17 cellular contexts compared by ENCODE assay signal in genomic region chr5:178732281-178732680, GRCh38. TPM values are rescaled to one million over a fixed set of nuclear protein-coding genes. Genes with fewer than 3 reads are reported as not detected.
DNase-seq lines count a peak whose midpoint lies in the region; ATAC-seq and TF ChIP-seq lines count a peak whose summit lies in the region.
"Had no signal": no experiment of that assay in that cellular context is flagged by ENCODE, and none has a peak within 500 bp of the region (broad histone marks: within the 10 kb centered on the region; RNA-seq: fewer than 3 reads in every experiment).

No MANE protein-coding gene starts in this region.

- no peaks in the 10 kb centered on the region for H3K79me1 ChIP-seq in neuronal stem cell (ENCODE audit: low read depth, low read length)

- H3K27me3 Mint-ChIP-seq in CD14-positive monocyte (ENCODE audit: low read depth in 3 of 3) (peaks cover 0 to 2% (median 1%) of the 10 kb centered on the region in 3 donors), IgD-negative memory B cell (peaks cover 1% of the 10 kb centered on the region)
- no peaks in the 10 kb centered on the region for H3K27me3 Mint-ChIP-seq in stimulated activated naive CD8-positive, alpha-beta T cell treated with anti-CD3 and anti-CD28 coated beads, Interleukin-15, amount 100 ng/mL, for 72 hours

- no peak overlapping the region for H2BK12ac ChIP-seq in neuronal stem cell (ENCODE audit: low read length)

- H2BK5ac ChIP-seq in neuronal stem cell (ENCODE audit: low read length) = no peak overlapping the region

- H3K9me3 ChIP-seq in neutrophil (no peaks in the 10 kb centered on the region), neuronal stem cell (replicated peaks in 1 of 2; ENCODE audit: control insufficient read depth in 2 of 2, insufficient read depth in 1 of 2, low read depth in 1 of 2, low read length in 2 of 2) (peaks cover 3 to 12% of the 10 kb centered on the region in 2 donors)

- peaks cover 10% of the 10 kb centered on the region for H3K36me3 ChIP-seq in neutrophil
- peaks cover 4 to 9% of the 10 kb centered on the region in 2 donors for H3K36me3 ChIP-seq in neuronal stem cell (replicated peaks in 1 of 2; ENCODE audit: control insufficient read depth in 2 of 2, insufficient read depth in 2 of 2, low read length in 2 of 2)

- H3K14ac ChIP-seq in neuronal stem cell (ENCODE audit: low read length) = no peak overlapping the region

- no peak overlapping the region for H4K8ac ChIP-seq in neuronal stem cell (ENCODE audit: low read depth, low read length)

- no peak overlapping the region for H2BK15ac ChIP-seq in neuronal stem cell (ENCODE audit: low read length)

- H3K23ac ChIP-seq in neuronal stem cell (ENCODE audit: low read depth, low read length, poor library complexity) = no peak overlapping the region

- no peak overlapping the region for H3K4me2 ChIP-seq in neuronal stem cell (ENCODE audit: insufficient read depth, low read length, poor library complexity, severe bottlenecking)
- H3K4me2 ChIP-seq: A549 had no signal

- H3K9me3 Mint-ChIP-seq in CD14-positive monocyte (peaks cover 7 to 24% (median 17%) of the 10 kb centered on the region in 7 donors), IgD-negative memory B cell (peaks cover 2 to 8% (median 3%) of the 10 kb centered on the region in 3 donors)
- H3K9me3 Mint-ChIP-seq in stimulated activated naive CD8-positive, alpha-beta T cell treated with anti-CD3 and anti-CD28 coated beads, Interleukin-15, amount 100 ng/mL, for 72 hours = peaks cover 4 to 7% of the 10 kb centered on the region in 2 donors

- H3K36me3 Mint-ChIP-seq in CD14-positive monocyte (peaks cover 2 to 4% of the 10 kb centered on the region in 2 donors), IgD-negative memory B cell (peaks cover 4% of the 10 kb centered on the region)

- no CpG with 5 or more reads among the region's 3 CpGs for WGBS in neuronal stem cell (ENCODE audit: extremely low coverage in 2 of 2, insufficient read length in 2 of 2, insufficient replicate concordance in 1 of 2), 2 donors

- H3K4me1 ChIP-seq in neutrophil (ENCODE audit: control insufficient read depth in 1 of 2, insufficient read depth in 1 of 2, low read depth in 1 of 2, low read length in 1 of 2) = peaks cover 24 to 30% of the 10 kb centered on the region in 2 experiments
- H3K4me1 ChIP-seq in neuronal stem cell (ENCODE audit: control insufficient read depth in 2 of 2, insufficient read depth in 1 of 2, low read depth in 1 of 2, low read length in 2 of 2) = peaks cover 0 to 2% of the 10 kb centered on the region in 2 donors
- H3K4me1 ChIP-seq: A549 had no signal

- TF ChIP-seq CTCF in CD14-positive monocyte (IDR thresholded peaks at IDR 0.05) = no peak
- no peak for TF ChIP-seq CTCF in neutrophil (IDR thresholded peaks at IDR 0.05)
- no peak for TF ChIP-seq CTCF in GM13976 (IDR thresholded peaks at IDR 0.05; ENCODE audit: borderline replicate concordance, control extremely low read depth, extremely low read depth, insufficient read depth, missing control alignments)

- peaks cover 26% of the 10 kb centered on the region for H3K4me1 Mint-ChIP-seq in CD14-positive monocyte
- peaks cover 4 to 12% (median 6%) of the 10 kb centered on the region in 3 donors for H3K4me1 Mint-ChIP-seq in IgD-negative memory B cell
- peaks cover 14% of the 10 kb centered on the region for H3K4me1 Mint-ChIP-seq in stimulated activated naive CD8-positive, alpha-beta T cell treated with anti-CD3 and anti-CD28 coated beads, Interleukin-15, amount 100 ng/mL, for 72 hours

- no peak overlapping the region for H2AK5ac ChIP-seq in neuronal stem cell (ENCODE audit: low read depth, low read length)

- in situ Hi-C loops in GM13976 (cut with MboI; ENCODE audit: low sequenced_read_pairs, unreplicated experiment) = no loop called here

- intact Hi-C loops in CD14-positive monocyte (cut with micrococcal nuclease) = loop anchor here (5.0 to 10.0 kb wide), 5 partner anchors 105 to 333 kb away; partner anchors contain the start of genes CLK4 (in 2 of the 2), ZNF354B (in 2 of the 2), ZNF879 (in 2 of the 2) and ZNF354C (in 1 of the 2)

- no peak overlapping the region for H3K9ac ChIP-seq in neuronal stem cell (ENCODE audit: low read depth, low read length, poor library complexity)

- H4K91ac ChIP-seq in neuronal stem cell (ENCODE audit: low read depth, low read length, poor library complexity) = no peak overlapping the region

- ATAC-seq in stimulated activated naive CD8-positive, alpha-beta T cell treated with anti-CD3 and anti-CD28 coated beads, Interleukin-15, amount 100 ng/mL, for 72 hours = no peak
- ATAC-seq: A549, Panc1 had no signal

- no peak overlapping the region for H2BK120ac ChIP-seq in neuronal stem cell (ENCODE audit: low read depth, low read length)

- H3K4me3 ChIP-seq in neutrophil (ENCODE audit: low read depth in 1 of 2, low read length in 1 of 2) (no peak overlapping the region), neuronal stem cell (ENCODE audit: low read length in 2 of 2) (peak overlapping the region in 1 of 2 donors; percentile 51)
- H3K4me3 ChIP-seq: A549, SK-N-MC had no signal

- H3K4me3 Mint-ChIP-seq in CD14-positive monocyte = peak overlapping the region in 1 of 2 donors; percentile 6
- peak overlapping the region in 2 of 4 donors; percentile 54 to 76 for H3K4me3 Mint-ChIP-seq in IgD-negative memory B cell
- no peak overlapping the region for H3K4me3 Mint-ChIP-seq in stimulated activated naive CD8-positive, alpha-beta T cell treated with anti-CD3 and anti-CD28 coated beads, Interleukin-15, amount 100 ng/mL, for 72 hours

- H3K4ac ChIP-seq in neuronal stem cell (ENCODE audit: low read length) = no peak overlapping the region

- peak overlapping the region; percentile 88 for H3K27ac ChIP-seq in neutrophil
- H3K27ac ChIP-seq in neuronal stem cell (replicated peaks; ENCODE audit: low read length) = no peak overlapping the region
- H3K27ac ChIP-seq: A549, C4-2B, SK-N-MC had no signal

- H2AFZ ChIP-seq in neuronal stem cell (ENCODE audit: low read length) = no peak overlapping the region

- DNase-seq in CD14-positive monocyte (ENCODE audit: low spot score) = no peak
- peak; percentile 1 for DNase-seq in iris pigment epithelial cell (ENCODE audit: low read depth)
- DNase-seq in GM13976 (ENCODE audit: low spot score) = no peak
- no peak for DNase-seq in AG20443 (ENCODE audit: low spot score)
- DNase-seq in neuronal stem cell (ENCODE audit: low spot score) = no peak
- DNase-seq in stimulated activated naive CD8-positive, alpha-beta T cell treated with anti-CD3 and anti-CD28 coated beads, Interleukin-15, amount 100 ng/mL, for 72 hours = no peak
- DNase-seq: DMS53, HCEC 1CT, NCI-H1105 treated with DMSO at 0.1 percent for 48 hours, NCI-H1694 treated with DMSO at 0.1 percent for 48 hours, NCI-H446 had no signal

- H3K18ac ChIP-seq in neuronal stem cell (ENCODE audit: low read length) = no peak overlapping the region

- H3K27me3 ChIP-seq in neutrophil (peaks cover 4% of the 10 kb centered on the region), neuronal stem cell (ENCODE audit: control insufficient read depth in 3 of 3, insufficient read depth in 3 of 3, low read depth in 1 of 3, low read length in 3 of 3) (no peaks in the 10 kb centered on the region)

- H3K27ac Mint-ChIP-seq in CD14-positive monocyte = peak overlapping the region in 5 of 7 donors; percentile 33 to 87 (median 73)
- peak overlapping the region in 2 of 3 donors; percentile 18 to 40 for H3K27ac Mint-ChIP-seq in IgD-negative memory B cell
- H3K27ac Mint-ChIP-seq in stimulated activated naive CD8-positive, alpha-beta T cell treated with anti-CD3 and anti-CD28 coated beads, Interleukin-15, amount 100 ng/mL, for 72 hours = no peak overlapping the region

RNA-seq across cellular contexts. Expression of gene ZNF354A, which starts 1.8 kb away (rescaled TPM):
- polyA plus RNA-seq in CD14-positive monocyte (1 to 10 TPM; 8.6 to 9.4 TPM), IgD-negative memory B cell (11.1 TPM)
- polyA plus RNA-seq in neuronal stem cell (2013, experiment 1 of 2) = 19.3 TPM
- 19.3 TPM for polyA plus RNA-seq in neuronal stem cell (2013, experiment 2 of 2)

Comparison
In these comparisons a context has a peak if more than half of its experiments do, and no peak if none do; other contexts are left out.
1. H3K27ac Mint-ChIP-seq: peak in CD14-positive monocyte (5 of 7) and IgD-negative memory B cell (2 of 3); none in stimulated activated naive CD8-positive, alpha-beta T cell treated with anti-CD3 and anti-CD28 coated beads, Interleukin-15, amount 100 ng/mL, for 72 hours (0 of 2).